Comparison of ENCODE assay signal across 7 cellular contexts in genomic region chr11:9264381-9265210, GRCh38. TPM values are rescaled to one million over a fixed set of nuclear protein-coding genes. Genes with fewer than 3 reads are reported as not detected.
DNase-seq lines count a peak whose midpoint lies in the region; ATAC-seq and TF ChIP-seq lines count a peak whose summit lies in the region.

No MANE protein-coding gene starts in this region.

- intact Hi-C loops in activated T-helper 1 cell treated with anti-CD3 and anti-CD28 coated beads, Interleukin-12 subunit alpha, Interleukin-12 subunit beta, Interleukin-2, Interleukin-4 antibody, amounts not matched to agents 30 ng/mL and 10 ng/mL and 1 ng/mL, durations not matched to agents 14 hours and 24 hours and 36 hours (cut with micrococcal nuclease), result loop anchor here (1.0 to 10.0 kb wide), 16 partner anchors 14 to 1190 kb away; partner anchors contain the start of genes ADM, AMPD3, IPO7 and TMEM41B
- intact Hi-C loops in natural killer cell (cut with micrococcal nuclease), result loop anchor here (1.0 kb wide), 3 partner anchors 50 to 196 kb away; partner anchors contain the start of gene TMEM41B

- ATAC-seq in HG02678 (IDR thresholded peaks at IDR 0.05; ENCODE audit: unreplicated experiment) (peak; percentile 18), natural killer cell (peak; percentile 16 to 57 (median 27))

- H3K27me3 ChIP-seq in tibial nerve, result no peaks in the 10 kb centered on the region

- H3K27ac Mint-ChIP-seq in activated T-helper 1 cell treated with anti-CD3 and anti-CD28 coated beads, Interleukin-12 subunit alpha, Interleukin-12 subunit beta, Interleukin-2, Interleukin-4 antibody, amounts not matched to agents 30 ng/mL and 10 ng/mL and 1 ng/mL, durations not matched to agents 14 hours and 24 hours and 36 hours, result peak overlapping the region; percentile 80
- peak overlapping the region; percentile 93 to 94 for H3K27ac Mint-ChIP-seq in natural killer cell

- no peaks in the 10 kb centered on the region for H3K36me3 ChIP-seq in tibial nerve

- H3K4me1 ChIP-seq in tibial nerve, result peaks cover 0 to 47% (median 11%) of the 10 kb centered on the region in 4 donors

- TF ChIP-seq CTCF in GM13976 (IDR thresholded peaks at IDR 0.05; ENCODE audit: borderline replicate concordance, control extremely low read depth, extremely low read depth, insufficient read depth, missing control alignments) (no peak), natural killer cell (IDR thresholded peaks at IDR 0.05) (no peak), tibial nerve (IDR thresholded peaks at IDR 0.05) (no peak)

- no peaks in the 10 kb centered on the region for H3K9me3 ChIP-seq in tibial nerve

- peak overlapping the region; percentile 88 to 96 (median 91) for H3K4me3 ChIP-seq in tibial nerve

- H3K4me1 Mint-ChIP-seq in activated T-helper 1 cell treated with anti-CD3 and anti-CD28 coated beads, Interleukin-12 subunit alpha, Interleukin-12 subunit beta, Interleukin-2, Interleukin-4 antibody, amounts not matched to agents 30 ng/mL and 10 ng/mL and 1 ng/mL, durations not matched to agents 14 hours and 24 hours and 36 hours (ENCODE audit: low read depth), result peaks cover 38% of the 10 kb centered on the region
- peaks cover 22 to 33% of the 10 kb centered on the region in 2 donors for H3K4me1 Mint-ChIP-seq in natural killer cell

- H3K9me3 Mint-ChIP-seq in activated T-helper 1 cell treated with anti-CD3 and anti-CD28 coated beads, Interleukin-12 subunit alpha, Interleukin-12 subunit beta, Interleukin-2, Interleukin-4 antibody, amounts not matched to agents 30 ng/mL and 10 ng/mL and 1 ng/mL, durations not matched to agents 14 hours and 24 hours and 36 hours, result no peaks in the 10 kb centered on the region
- H3K9me3 Mint-ChIP-seq in natural killer cell, result no peaks in the 10 kb centered on the region

- 0% methylated on average over 27 to 68 of the region's 75 CpGs for WGBS in tibial nerve, 2 donors

- peak overlapping the region; percentile 82 for H3K4me3 Mint-ChIP-seq in activated T-helper 1 cell treated with anti-CD3 and anti-CD28 coated beads, Interleukin-12 subunit alpha, Interleukin-12 subunit beta, Interleukin-2, Interleukin-4 antibody, amounts not matched to agents 30 ng/mL and 10 ng/mL and 1 ng/mL, durations not matched to agents 14 hours and 24 hours and 36 hours
- peak overlapping the region; percentile 94 for H3K4me3 Mint-ChIP-seq in natural killer cell

- H3K36me3 Mint-ChIP-seq in activated T-helper 1 cell treated with anti-CD3 and anti-CD28 coated beads, Interleukin-12 subunit alpha, Interleukin-12 subunit beta, Interleukin-2, Interleukin-4 antibody, amounts not matched to agents 30 ng/mL and 10 ng/mL and 1 ng/mL, durations not matched to agents 14 hours and 24 hours and 36 hours (ENCODE audit: low read depth), result peaks cover 8% of the 10 kb centered on the region
- H3K36me3 Mint-ChIP-seq in natural killer cell, result no peaks in the 10 kb centered on the region

- peak in 1 of 2 donors; percentile 81 for TF ChIP-seq EP300 in tibial nerve (IDR thresholded peaks at IDR 0.05)

- DNase-seq in GM13976 (ENCODE audit: low spot score) (peak; percentile 40), NOMO-1 treated with DMSO at 0.1 percent for 48 hours (lab: John Stamatoyannopoulos, UW; ENCODE audit: unreplicated experiment) (peak; percentile 87), fibroblast of the conjunctiva (ENCODE audit: low read depth) (peak; percentile 80), natural killer cell (peak; percentile 30), tibial nerve (ENCODE audit: low spot score in 2 of 2) (peak; percentile 33 to 69)
- DNase-seq in activated T-helper 1 cell treated with anti-CD3 and anti-CD28 coated beads, Interleukin-12 subunit alpha, Interleukin-12 subunit beta, Interleukin-2, Interleukin-4 antibody, amounts not matched to agents 30 ng/mL and 10 ng/mL and 1 ng/mL, durations not matched to agents 14 hours and 24 hours and 36 hours (ENCODE audit: low spot score), result peak; percentile 11

- H3K27me3 Mint-ChIP-seq in activated T-helper 1 cell treated with anti-CD3 and anti-CD28 coated beads, Interleukin-12 subunit alpha, Interleukin-12 subunit beta, Interleukin-2, Interleukin-4 antibody, amounts not matched to agents 30 ng/mL and 10 ng/mL and 1 ng/mL, durations not matched to agents 14 hours and 24 hours and 36 hours (ENCODE audit: insufficient read depth), result peaks cover 31% of the 10 kb centered on the region
- H3K27me3 Mint-ChIP-seq in natural killer cell (ENCODE audit: low read depth in 2 of 2), result peaks cover 0 to under 1% of the 10 kb centered on the region in 2 donors

- peak overlapping the region; percentile 94 to 98 (median 96) for H3K27ac ChIP-seq in tibial nerve

- peak in 1 of 2 donors; percentile 38 for TF ChIP-seq POLR2A in tibial nerve (IDR thresholded peaks at IDR 0.05)

- in situ Hi-C loops in GM13976 (cut with MboI; ENCODE audit: low sequenced_read_pairs, unreplicated experiment), result no loop called here

RNA-seq across cellular contexts. Expression of gene DENND5A, which starts 0.6 kb away (rescaled TPM):
- 45.6 and 47.6 TPM in 2 replicates for total RNA-seq in activated T-helper 1 cell treated with anti-CD3 and anti-CD28 coated beads, Interleukin-12 subunit alpha, Interleukin-12 subunit beta, Interleukin-2, Interleukin-4 antibody, amounts not matched to agents 30 ng/mL and 10 ng/mL and 1 ng/mL, durations not matched to agents 14 hours and 24 hours and 36 hours
- total RNA-seq in natural killer cell, result 10 to 100 TPM; 23.8 to 42.5 (median 38.7) TPM
- 100 to 1,000 TPM; 110 to 134 (median 118) TPM for total RNA-seq in tibial nerve

RNA-seq across cellular contexts. Expression of gene TMEM41B, which starts 49.8 kb away (rescaled TPM):
- 26.1 and 28.8 TPM in 2 replicates for total RNA-seq in activated T-helper 1 cell treated with anti-CD3 and anti-CD28 coated beads, Interleukin-12 subunit alpha, Interleukin-12 subunit beta, Interleukin-2, Interleukin-4 antibody, amounts not matched to agents 30 ng/mL and 10 ng/mL and 1 ng/mL, durations not matched to agents 14 hours and 24 hours and 36 hours
- 10 to 100 TPM; 28.1 to 37.0 (median 34.0) TPM for total RNA-seq in natural killer cell
- total RNA-seq in tibial nerve, result 10 to 100 TPM; 26.0 to 31.2 (median 28.9) TPM

Comparison
In these comparisons a context has a peak if more than half of its experiments do, and no peak if none do; other contexts are left out.
1. Peak in every context shown above with its lines: DNase-seq, ATAC-seq, H3K4me3 ChIP-seq and H3K27ac ChIP-seq.
2. DNase-seq: peak in every context shown above with its lines; median percentile 87 in NOMO-1 treated with DMSO at 0.1 percent for 48 hours; 80 in fibroblast of the conjunctiva; 51 in tibial nerve; 40 in GM13976; 30 in natural killer cell; 11 in activated T-helper 1 cell treated with anti-CD3 and anti-CD28 coated beads, Interleukin-12 subunit alpha, Interleukin-12 subunit beta, Interleukin-2, Interleukin-4 antibody, amounts not matched to agents 30 ng/mL and 10 ng/mL and 1 ng/mL, durations not matched to agents 14 hours and 24 hours and 36 hours.